ENCODE assay signal across 10 cellular contexts in the genomic region with DNA sequence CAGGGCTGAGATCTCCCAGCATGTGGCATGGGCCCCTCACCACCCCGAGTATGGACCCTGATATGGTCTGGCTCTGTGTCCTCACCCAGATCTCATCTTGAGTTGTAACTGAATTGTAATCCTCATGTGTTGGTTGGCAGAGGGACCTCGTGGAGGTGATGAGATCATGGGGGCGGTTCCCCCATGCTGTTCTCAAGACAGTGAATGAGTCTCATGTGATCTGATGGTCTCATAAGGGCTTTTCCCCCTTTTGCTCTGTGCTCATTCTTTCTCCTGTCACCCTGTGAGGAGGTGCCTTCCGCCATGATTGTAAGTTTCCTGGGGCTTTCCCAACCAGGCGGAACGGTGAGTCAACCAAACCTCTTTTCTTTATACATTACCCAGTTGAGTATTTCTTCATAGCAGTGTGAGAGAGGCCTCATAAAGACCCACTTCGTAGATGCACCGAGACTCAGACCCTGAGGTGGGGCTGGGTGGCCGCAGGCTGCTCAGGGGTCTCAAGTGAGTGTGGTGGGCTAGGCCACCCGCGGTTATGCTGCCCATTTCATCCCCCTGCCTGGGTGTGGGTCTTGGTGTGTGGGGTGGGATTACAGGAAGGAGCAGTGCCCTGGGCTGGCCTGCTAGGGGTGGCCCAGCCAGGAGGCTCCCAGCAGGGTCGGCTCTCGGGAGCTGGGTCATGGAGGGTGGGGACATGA. TPM values are rescaled to one million over a fixed set of nuclear protein-coding genes. Genes with fewer than 3 reads are reported as not detected.
DNase-seq lines count a peak whose midpoint lies in the region; ATAC-seq lines count a peak whose summit lies in the region.
"Had no signal": no experiment of that assay in that cellular context is flagged by ENCODE, and none has a peak within 500 bp of the region (broad histone marks: within the 10 kb centered on the region; RNA-seq: fewer than 3 reads in every experiment).

No MANE protein-coding gene starts in this region.

- H3K4me3 ChIP-seq in SJSA1, result no peak overlapping the region

- H3K4me1 ChIP-seq in SJSA1 (replicated peaks), result peaks cover 14% of the 10 kb centered on the region

- no peaks in the 10 kb centered on the region for H3K27me3 ChIP-seq in SJSA1 (replicated peaks)

- ATAC-seq in GM18502 (IDR thresholded peaks at IDR 0.05; ENCODE audit: poor library complexity, unreplicated experiment) (peak; percentile 69), HG02798 (IDR thresholded peaks at IDR 0.05; ENCODE audit: poor library complexity, unreplicated experiment) (peak; percentile 71)

- DNase-seq in SJSA1 (ENCODE audit: low read depth in 1 of 2, low spot score in 2 of 2), result peak; percentile 56 to 61
- peak; percentile 48 for DNase-seq in astrocyte of the hippocampus (ENCODE audit: low read depth, low spot score)
- DNase-seq in stimulated activated CD4-positive, alpha-beta T cell treated with anti-CD3 and anti-CD28 coated beads, Interleukin-1b, Interleukin-23, amount 100 ng/mL, for 1 hour (ENCODE audit: low read depth in 2 of 2), result peak; percentile 30 to 37
- DNase-seq in SHP77 (lab: John Stamatoyannopoulos, UW), result no peak
- DNase-seq in caudate nucleus (lab: John Stamatoyannopoulos, UW), result no peak
- DNase-seq in NCI-H2029 (lab: John Stamatoyannopoulos, UW), result no peak

- H3K36me3 ChIP-seq in SJSA1, result no peaks in the 10 kb centered on the region

- H3K9me3 ChIP-seq in SJSA1 (replicated peaks), result no peaks in the 10 kb centered on the region

- H3K27ac ChIP-seq in SJSA1 (peak overlapping the region; percentile 29; the same call in 1 of the 2 replicates), caudate nucleus (ENCODE audit: low read depth, low read length) (no peak overlapping the region)
- H3K27ac ChIP-seq: KMS-11 had no signal

RNA-seq across cellular contexts. Expression of a gene that starts 26.2 kb away (rescaled TPM):
- not detected in 2 replicates for total RNA-seq in SJSA1 (2014; rRNA removed; shearing (Covaris generic))
- total RNA-seq: neural crest cell had no signal

Comparison
In these comparisons a context has a peak if more than half of its experiments do, and no peak if none do; other contexts are left out.
1. DNase-seq: peak in SJSA1 (2 of 2), astrocyte of the hippocampus (single experiment) and stimulated activated CD4-positive, alpha-beta T cell treated with anti-CD3 and anti-CD28 coated beads, Interleukin-1b, Interleukin-23, amount 100 ng/mL, for 1 hour (2 of 2); none in SHP77 (0 of 2), caudate nucleus (0 of 61) and NCI-H2029 (single experiment).